8 cellular contexts compared by ENCODE assay signal in genomic region chr20:5118220-5119142, GRCh38. TPM values are rescaled to one million over a fixed set of nuclear protein-coding genes. Genes with fewer than 3 reads are reported as not detected.
A peak's percentile ranks its signal among the peaks of the same experiment; 100 is the strongest.
DNase-seq lines count a peak whose midpoint lies in the region; ATAC-seq, FAIRE-seq and TF ChIP-seq lines count a peak whose summit lies in the region.

No MANE protein-coding gene starts in this region.

- FAIRE-seq in HepG2 (lab: Jason Lieb, UNC), result peak; percentile 40

- no peak for ATAC-seq in HepG2
- ATAC-seq in HG03520 (IDR thresholded peaks at IDR 0.05; ENCODE audit: unreplicated experiment), result no peak
- no peak for ATAC-seq in HG03442 (IDR thresholded peaks at IDR 0.05; ENCODE audit: unreplicated experiment)

- POLR2A ChIA-PET in HepG2 (lab: Yijun Ruan, JAX), result interaction anchor here (0.9 to 3.0 kb wide), 10 partner anchors 15 to 359 kb away, joined by 3 to 15 read pairs (median 4); no protein-coding TSS in a partner anchor

- TF ChIP-seq EP300 in HepG2 (IDR thresholded peaks at IDR 0.05; ENCODE audit: low read depth in 2 of 2, low read length in 2 of 2), result no peak
- no peak for TF ChIP-seq EP300 in HepG2 (CRISPR knock-in tag; IDR thresholded peaks at IDR 0.05; ENCODE audit: borderline replicate concordance)

- H3K4me1 Mint-ChIP-seq in activated naive CD4-positive, alpha-beta T cell treated with anti-CD3 and anti-CD28 coated beads, Interleukin-2, amount 10 ng/mL, durations not matched to agents 7 days and 5 days, result peaks cover 82% of the 10 kb centered on the region
- peaks cover 43% of the 10 kb centered on the region for H3K4me1 Mint-ChIP-seq in activated naive CD8-positive, alpha-beta T cell (ENCODE audit: low read depth)
- H3K4me1 Mint-ChIP-seq in type B pancreatic cell (ENCODE audit: unreplicated experiment), result peaks cover 33% of the 10 kb centered on the region

- peak overlapping the region; percentile 99 for H3K27ac Mint-ChIP-seq in activated naive CD4-positive, alpha-beta T cell treated with anti-CD3 and anti-CD28 coated beads, Interleukin-2, amount 10 ng/mL, durations not matched to agents 7 days and 5 days
- H3K27ac Mint-ChIP-seq in activated naive CD8-positive, alpha-beta T cell, result peak overlapping the region; percentile 97
- peak overlapping the region; percentile 83 for H3K27ac Mint-ChIP-seq in type B pancreatic cell

- no peak for TF ChIP-seq CTCF in HepG2 (CRISPR knock-in tag; IDR thresholded peaks at IDR 0.05)
- no peak for TF ChIP-seq CTCF in type B pancreatic cell (conservative IDR thresholded peaks at IDR 0.05)

- DNase-seq in activated naive CD4-positive, alpha-beta T cell treated with anti-CD3 and anti-CD28 coated beads, Interleukin-2, amount 10 ng/mL, durations not matched to agents 7 days and 5 days, result no peak
- no peak for DNase-seq in activated naive CD4-positive, alpha-beta T cell treated with Interleukin-2 at 50 U/mL for 16 hours
- DNase-seq in HepG2 (ENCODE audit: low spot score) (no peak), type B pancreatic cell (ENCODE audit: extremely low spot score, unreplicated experiment) (no peak), epidermal melanocyte (ENCODE audit: insufficient read length, low spot score) (no peak)

- H3K79me2 ChIP-seq in HepG2 (ENCODE audit: insufficient read depth, low read length), result peaks cover 41% of the 10 kb centered on the region

- peaks cover 19% of the 10 kb centered on the region for H4K20me1 ChIP-seq in HepG2 (ENCODE audit: insufficient read depth, low read length)

- peaks cover 62% of the 10 kb centered on the region for H3K4me1 ChIP-seq in HepG2 (ENCODE audit: insufficient read depth, low read length)

- CTCF ChIA-PET in activated naive CD4-positive, alpha-beta T cell treated with anti-CD3 and anti-CD28 coated beads, Interleukin-2, amount 10 ng/mL, durations not matched to agents 7 days and 5 days (lab: Charles Lee), result interaction anchor here (0.6 to 2.5 kb wide), 4 partner anchors 17 to 496 kb away, joined by 3 to 11 read pairs (median 4); no protein-coding TSS in a partner anchor
- CTCF ChIA-PET in HepG2 (lab: Yijun Ruan, JAX; ENCODE audit: low intra/inter-chr PET ratio, low total read pairs), result no interaction called here

- no peak overlapping the region for H2AFZ ChIP-seq in HepG2 (ENCODE audit: low read length)

- 2% methylated on average over 23 of the region's 23 CpGs for WGBS in HepG2 (ENCODE audit: low lambda C conversion rate)

- BruUV-seq in HepG2 (replicated peaks; lab: Mats Ljungman, UMichigan), result no TSS peak

- H3K4me2 ChIP-seq in HepG2 (ENCODE audit: low read depth, low read length), result peak overlapping the region; percentile 98

- in situ Hi-C loops in HepG2 (cut with HindIII; ENCODE audit: extremely low pct_ligation_motif_present, low pct_unique_long_range_greater_than_20kb), result no loop called here

- intact Hi-C loops in HepG2 (cut with micrococcal nuclease; ENCODE audit: unreplicated experiment), result no loop called here

- H3K27me3 Mint-ChIP-seq in activated naive CD4-positive, alpha-beta T cell treated with anti-CD3 and anti-CD28 coated beads, Interleukin-2, amount 10 ng/mL, durations not matched to agents 7 days and 5 days, result peaks cover 3% of the 10 kb centered on the region
- H3K27me3 Mint-ChIP-seq in activated naive CD8-positive, alpha-beta T cell, result no peaks in the 10 kb centered on the region
- no peaks in the 10 kb centered on the region for H3K27me3 Mint-ChIP-seq in type B pancreatic cell

- H3K9me3 Mint-ChIP-seq in activated naive CD4-positive, alpha-beta T cell treated with anti-CD3 and anti-CD28 coated beads, Interleukin-2, amount 10 ng/mL, durations not matched to agents 7 days and 5 days, result no peaks in the 10 kb centered on the region
- H3K9me3 Mint-ChIP-seq in activated naive CD8-positive, alpha-beta T cell (ENCODE audit: low read depth), result no peaks in the 10 kb centered on the region
- H3K9me3 Mint-ChIP-seq in type B pancreatic cell, result no peaks in the 10 kb centered on the region

- no peak for TF ChIP-seq RAD21 in HepG2 (CRISPR knock-in tag; IDR thresholded peaks at IDR 0.05)

- H3K27ac ChIP-seq in HepG2 (ENCODE audit: extremely low read length, insufficient read depth, low read length), result peak overlapping the region; percentile 86

- H3K4me3 Mint-ChIP-seq in activated naive CD4-positive, alpha-beta T cell treated with anti-CD3 and anti-CD28 coated beads, Interleukin-2, amount 10 ng/mL, durations not matched to agents 7 days and 5 days, result peak overlapping the region; percentile 97
- peak overlapping the region; percentile 95 for H3K4me3 Mint-ChIP-seq in activated naive CD8-positive, alpha-beta T cell
- peak overlapping the region; percentile 96 for H3K4me3 Mint-ChIP-seq in type B pancreatic cell

- H3K9ac ChIP-seq in HepG2 (ENCODE audit: insufficient read depth, low read depth, low read length), result peak overlapping the region; percentile 85

- H3K27me3 ChIP-seq in HepG2 (ENCODE audit: control insufficient read depth in 1 of 2, insufficient read depth in 2 of 2, low read length in 2 of 2), result no peaks in the 10 kb centered on the region; a peak in 1 of 5 replicates

- peaks cover 6 to 45% of the 10 kb centered on the region in 2 experiments for H3K36me3 ChIP-seq in HepG2 (replicated peaks in 1 of 2; ENCODE audit: control insufficient read depth in 1 of 2, insufficient read depth in 2 of 2, low read length in 2 of 2)

- H3K4me3 ChIP-seq in HepG2 (replicated peaks in 1 of 3; ENCODE audit: insufficient read depth in 1 of 3, low read depth in 2 of 3, low read length in 3 of 3), result peak overlapping the region; percentile 74 to 92 (median 82)

- no peak for TF ChIP-seq POLR2A in HepG2 (IDR thresholded peaks at IDR 0.05; ENCODE audit: insufficient read depth in 1 of 2, low read depth in 2 of 2, low read length in 2 of 2)

- no peaks in the 10 kb centered on the region for H3K9me3 ChIP-seq in HepG2 (ENCODE audit: low read length)

- peaks cover 52% of the 10 kb centered on the region for H3K36me3 Mint-ChIP-seq in activated naive CD4-positive, alpha-beta T cell treated with anti-CD3 and anti-CD28 coated beads, Interleukin-2, amount 10 ng/mL, durations not matched to agents 7 days and 5 days
- peaks cover 23% of the 10 kb centered on the region for H3K36me3 Mint-ChIP-seq in activated naive CD8-positive, alpha-beta T cell
- peaks cover 14% of the 10 kb centered on the region for H3K36me3 Mint-ChIP-seq in type B pancreatic cell

RNA-seq across cellular contexts. Expression of gene PCNA, which starts 1.3 kb away (rescaled TPM):
- total RNA-seq in HepG2 (2016; rRNA removed; fragmentation: Illumina TruSeq; extraction: Trizol) (655 and 1,008 TPM in 2 replicates), type B pancreatic cell (ENCODE audit: low replicate concordance) (128 and 180 TPM in 2 replicates)
- total RNA-seq in HepG2 (2016; cell fraction: cytosol; rRNA removed; fragmentation: Illumina TruSeq; extraction: Trizol; ENCODE audit: low read depth), result 98.8 and 107 TPM in 2 replicates
- total RNA-seq in HepG2 (2016; cell fraction: insoluble cytoplasmic fraction; rRNA removed; fragmentation: Illumina TruSeq; extraction: Trizol), result 668 and 1,045 TPM in 2 replicates
- 125 and 133 TPM in 2 replicates for total RNA-seq in HepG2 (2016; cell fraction: membrane; rRNA removed; fragmentation: Illumina TruSeq; extraction: Trizol)
- total RNA-seq in HepG2 (2016; cell fraction: nucleus; rRNA removed; fragmentation: Illumina TruSeq; extraction: Trizol), result 265 and 280 TPM in 2 replicates
- polyA plus RNA-seq in HepG2 (2011; rRNA removed), result 174 and 229 TPM in 2 replicates
- 262 and 317 TPM in 2 replicates for polyA plus RNA-seq in HepG2 (2011; cell fraction: cytosol; rRNA removed)
- 129 and 154 TPM in 2 replicates for polyA plus RNA-seq in HepG2 (2011; cell fraction: nucleus; rRNA removed)
- 119 and 185 TPM in 2 replicates for polyA plus RNA-seq in HepG2 (2012)
- polyA plus RNA-seq in HepG2 (2016; cell fraction: cytosol; fragmentation: Illumina TruSeq; extraction: Trizol; ENCODE audit: low read depth), result 44.9 and 46.3 TPM in 2 replicates
- 1,031 and 1,115 TPM in 2 replicates for polyA plus RNA-seq in HepG2 (2016; cell fraction: insoluble cytoplasmic fraction; fragmentation: Illumina TruSeq; extraction: Trizol; ENCODE audit: low read depth)
- 59.3 and 65.9 TPM in 2 replicates for polyA plus RNA-seq in HepG2 (2016; cell fraction: membrane; fragmentation: Illumina TruSeq; extraction: Trizol; ENCODE audit: low read depth)
- 404 and 418 TPM in 2 replicates for polyA plus RNA-seq in HepG2 (2016; cell fraction: nucleus; fragmentation: Illumina TruSeq; extraction: Trizol; ENCODE audit: insufficient read depth, low read depth)
- polyA minus RNA-seq in HepG2 (2011; rRNA and poly(A)+ RNA removed; ENCODE audit: low replicate concordance), result 287 and 339 TPM in 2 replicates
- 119 and 149 TPM in 2 replicates for polyA minus RNA-seq in HepG2 (2011; cell fraction: cytosol; rRNA and poly(A)+ RNA removed)
- polyA minus RNA-seq in HepG2 (2011; cell fraction: nucleus; rRNA and poly(A)+ RNA removed), result 61.0 and 63.3 TPM in 2 replicates

RNA-seq across cellular contexts. Expression of gene TMEM230, which starts 5.6 kb away (rescaled TPM):
- total RNA-seq in HepG2 (2016; rRNA removed; fragmentation: Illumina TruSeq; extraction: Trizol), result 158 and 192 TPM in 2 replicates
- total RNA-seq in HepG2 (2016; cell fraction: cytosol; rRNA removed; fragmentation: Illumina TruSeq; extraction: Trizol; ENCODE audit: low read depth), result 122 and 175 TPM in 2 replicates
- 162 and 186 TPM in 2 replicates for total RNA-seq in HepG2 (2016; cell fraction: insoluble cytoplasmic fraction; rRNA removed; fragmentation: Illumina TruSeq; extraction: Trizol)
- total RNA-seq in HepG2 (2016; cell fraction: membrane; rRNA removed; fragmentation: Illumina TruSeq; extraction: Trizol), result 303 and 344 TPM in 2 replicates
- 81.6 and 92.8 TPM in 2 replicates for total RNA-seq in HepG2 (2016; cell fraction: nucleus; rRNA removed; fragmentation: Illumina TruSeq; extraction: Trizol)
- polyA plus RNA-seq in HepG2 (2011; rRNA removed), result 250 and 325 TPM in 2 replicates
- polyA plus RNA-seq in HepG2 (2011; cell fraction: cytosol; rRNA removed), result 211 and 253 TPM in 2 replicates
- 57.2 and 73.6 TPM in 2 replicates for polyA plus RNA-seq in HepG2 (2011; cell fraction: nucleus; rRNA removed)
- polyA plus RNA-seq in HepG2 (2012), result 159 and 220 TPM in 2 replicates
- polyA plus RNA-seq in HepG2 (2016; cell fraction: cytosol; fragmentation: Illumina TruSeq; extraction: Trizol; ENCODE audit: low read depth), result 251 and 392 TPM in 2 replicates
- 347 and 364 TPM in 2 replicates for polyA plus RNA-seq in HepG2 (2016; cell fraction: insoluble cytoplasmic fraction; fragmentation: Illumina TruSeq; extraction: Trizol; ENCODE audit: low read depth)
- 489 and 569 TPM in 2 replicates for polyA plus RNA-seq in HepG2 (2016; cell fraction: membrane; fragmentation: Illumina TruSeq; extraction: Trizol; ENCODE audit: low read depth)
- polyA plus RNA-seq in HepG2 (2016; cell fraction: nucleus; fragmentation: Illumina TruSeq; extraction: Trizol; ENCODE audit: insufficient read depth, low read depth), result 196 and 201 TPM in 2 replicates
- 35.1 and 119 TPM in 2 replicates for polyA minus RNA-seq in HepG2 (2011; rRNA and poly(A)+ RNA removed; ENCODE audit: low replicate concordance)
- 82.6 and 91.2 TPM in 2 replicates for polyA minus RNA-seq in HepG2 (2011; cell fraction: cytosol; rRNA and poly(A)+ RNA removed)
- 41.5 and 46.2 TPM in 2 replicates for polyA minus RNA-seq in HepG2 (2011; cell fraction: nucleus; rRNA and poly(A)+ RNA removed)
- 87.0 and 87.5 TPM in 2 replicates for total RNA-seq in type B pancreatic cell (ENCODE audit: low replicate concordance)

RNA-seq across cellular contexts. Expression of gene CDS2, which starts 8.3 kb away (rescaled TPM):
- 69.6 and 81.3 TPM in 2 replicates for total RNA-seq in HepG2 (2016; rRNA removed; fragmentation: Illumina TruSeq; extraction: Trizol)
- 29.8 and 34.6 TPM in 2 replicates for total RNA-seq in HepG2 (2016; cell fraction: cytosol; rRNA removed; fragmentation: Illumina TruSeq; extraction: Trizol; ENCODE audit: low read depth)
- 67.6 and 76.1 TPM in 2 replicates for total RNA-seq in HepG2 (2016; cell fraction: insoluble cytoplasmic fraction; rRNA removed; fragmentation: Illumina TruSeq; extraction: Trizol)
- total RNA-seq in HepG2 (2016; cell fraction: membrane; rRNA removed; fragmentation: Illumina TruSeq; extraction: Trizol), result 75.4 and 77.9 TPM in 2 replicates
- total RNA-seq in HepG2 (2016; cell fraction: nucleus; rRNA removed; fragmentation: Illumina TruSeq; extraction: Trizol), result 56.4 and 64.9 TPM in 2 replicates
- polyA plus RNA-seq in HepG2 (2011; rRNA removed), result 143 and 153 TPM in 2 replicates
- polyA plus RNA-seq in HepG2 (2011; cell fraction: cytosol; rRNA removed), result 73.9 and 132 TPM in 2 replicates
- polyA plus RNA-seq in HepG2 (2011; cell fraction: nucleus; rRNA removed), result 85.0 and 104 TPM in 2 replicates
- 48.6 and 65.3 TPM in 2 replicates for polyA plus RNA-seq in HepG2 (2012)
- polyA plus RNA-seq in HepG2 (2016; cell fraction: cytosol; fragmentation: Illumina TruSeq; extraction: Trizol; ENCODE audit: low read depth), result 29.3 and 38.2 TPM in 2 replicates
- 50.6 and 50.7 TPM in 2 replicates for polyA plus RNA-seq in HepG2 (2016; cell fraction: insoluble cytoplasmic fraction; fragmentation: Illumina TruSeq; extraction: Trizol; ENCODE audit: low read depth)
- 47.8 and 51.2 TPM in 2 replicates for polyA plus RNA-seq in HepG2 (2016; cell fraction: membrane; fragmentation: Illumina TruSeq; extraction: Trizol; ENCODE audit: low read depth)
- polyA plus RNA-seq in HepG2 (2016; cell fraction: nucleus; fragmentation: Illumina TruSeq; extraction: Trizol; ENCODE audit: insufficient read depth, low read depth), result 75.6 and 80.4 TPM in 2 replicates
- 57.4 and 273 TPM in 2 replicates for polyA minus RNA-seq in HepG2 (2011; rRNA and poly(A)+ RNA removed; ENCODE audit: low replicate concordance)
- 55.2 and 56.1 TPM in 2 replicates for polyA minus RNA-seq in HepG2 (2011; cell fraction: cytosol; rRNA and poly(A)+ RNA removed)
- polyA minus RNA-seq in HepG2 (2011; cell fraction: nucleus; rRNA and poly(A)+ RNA removed), result 65.8 and 78.7 TPM in 2 replicates
- total RNA-seq in type B pancreatic cell (ENCODE audit: low replicate concordance), result 41.5 and 44.4 TPM in 2 replicates
